In genomic region chr15:62782100-62782791, GRCh38 we compare ENCODE assay signal across 9 cellular contexts.
DNase-seq lines count a peak whose midpoint lies in the region; ATAC-seq, FAIRE-seq and TF ChIP-seq lines count a peak whose summit lies in the region.
"Had no signal": no experiment of that assay in that cellular context is flagged by ENCODE, and none has a peak within 500 bp of the region (broad histone marks: within the 10 kb centered on the region; RNA-seq: fewer than 3 reads in every experiment).

No MANE protein-coding gene starts in this region.

- H3K36me3 Mint-ChIP-seq in chondrocyte (ENCODE audit: low read depth), result no peaks in the 10 kb centered on the region

- H3K4me3 Mint-ChIP-seq in chondrocyte (ENCODE audit: unreplicated experiment), result peak overlapping the region; percentile 13
- H3K4me3 Mint-ChIP-seq: activated B cell treated with CpG ODN at 0.5 μM for 24 hours had no signal

- H3K9me3 Mint-ChIP-seq in chondrocyte (ENCODE audit: low read depth), result no peaks in the 10 kb centered on the region
- H3K9me3 Mint-ChIP-seq: activated B cell treated with CpG ODN at 0.5 μM for 24 hours had no signal

- FAIRE-seq in D721Med (lab: Jason Lieb, UNC), result no peak

- no peak overlapping the region for H3K9ac ChIP-seq in NT2/D1 (ENCODE audit: insufficient read length, low read depth)

- no peaks in the 10 kb centered on the region for H3K27me3 ChIP-seq in NT2/D1 (ENCODE audit: insufficient read depth, insufficient read length)

- no peak for ATAC-seq in HG03159 (IDR thresholded peaks at IDR 0.05; ENCODE audit: unreplicated experiment)

- peaks cover 3% of the 10 kb centered on the region for H3K4me1 ChIP-seq in NT2/D1 (ENCODE audit: insufficient read depth, insufficient read length)

- H3K36me3 ChIP-seq in NT2/D1 (ENCODE audit: insufficient read depth, insufficient read length, low read length), result peaks cover 11% of the 10 kb centered on the region

- no peak overlapping the region for H3K4me3 ChIP-seq in NT2/D1 (ENCODE audit: insufficient read length, low read depth)

- TF ChIP-seq CTCF in D721Med (IDR thresholded peaks at IDR 0.05; ENCODE audit: insufficient read depth, missing control alignments), result peak; percentile 60
- TF ChIP-seq CTCF in chondrocyte (IDR thresholded peaks at IDR 0.05), result peak; percentile 94

- DNase-seq in D721Med (ENCODE audit: insufficient read length, low spot score) (no peak), HT-29 (ENCODE audit: low spot score) (peak; percentile 93), NT2/D1 (ENCODE audit: low read depth, low spot score) (peak; percentile 68), chondrocyte (ENCODE audit: low spot score) (no peak), kidney tubule cell (ENCODE audit: low spot score) (peak; percentile 92), superior temporal gyrus (ENCODE audit: extremely low spot score) (peak; percentile 92), GOT3 (lab: John Stamatoyannopoulos, UW) (no peak)
- DNase-seq: activated B cell treated with CpG ODN at 0.5 μM for 24 hours had no signal

- H3K9me3 ChIP-seq in NT2/D1 (ENCODE audit: insufficient read depth, low read length), result no peaks in the 10 kb centered on the region

- no peaks in the 10 kb centered on the region for H3K27me3 Mint-ChIP-seq in chondrocyte (ENCODE audit: low read depth)
- H3K27me3 Mint-ChIP-seq: activated B cell treated with CpG ODN at 0.5 μM for 24 hours had no signal

- peaks cover 79% of the 10 kb centered on the region for H3K4me1 Mint-ChIP-seq in chondrocyte (ENCODE audit: low read depth)
- H3K4me1 Mint-ChIP-seq: activated B cell treated with CpG ODN at 0.5 μM for 24 hours had no signal

- H3K27ac Mint-ChIP-seq in chondrocyte (ENCODE audit: unreplicated experiment), result peak overlapping the region; percentile 95
- H3K27ac Mint-ChIP-seq: activated B cell treated with CpG ODN at 0.5 μM for 24 hours had no signal

Comparison
In these comparisons a context has a peak if more than half of its experiments do, and no peak if none do; other contexts are left out.
1. DNase-seq: peak in HT-29 (single experiment), NT2/D1 (single experiment), kidney tubule cell (single experiment) and superior temporal gyrus (single experiment); none in D721Med (single experiment), chondrocyte (single experiment) and GOT3 (single experiment).